19 cellular contexts compared by ENCODE assay signal in the genomic region with DNA sequence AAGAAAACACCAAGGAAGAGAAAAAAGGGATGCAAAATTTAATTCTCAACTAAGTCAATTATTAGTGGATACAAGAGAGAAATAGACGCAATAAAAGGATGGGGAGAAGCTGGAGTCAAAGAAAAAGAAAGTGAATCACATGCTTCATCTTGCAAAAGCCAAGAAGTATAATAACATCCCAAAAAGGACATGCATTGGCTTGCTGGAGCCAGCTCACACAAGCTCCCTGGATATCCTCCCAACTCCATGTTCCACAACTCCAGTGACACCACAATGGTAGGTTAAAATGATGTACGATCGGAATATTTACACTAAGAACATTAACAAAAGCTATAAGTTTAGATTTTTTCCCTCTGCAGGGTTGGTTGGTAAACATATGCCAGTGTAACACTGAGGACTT.
DNase-seq lines count a peak whose midpoint lies in the region; ATAC-seq, FAIRE-seq and TF ChIP-seq lines count a peak whose summit lies in the region.
"Had no signal": no experiment of that assay in that cellular context is flagged by ENCODE, and none has a peak within 500 bp of the region (broad histone marks: within the 10 kb centered on the region; RNA-seq: fewer than 3 reads in every experiment).

No MANE protein-coding gene starts in this region.

- H3K36me3 Mint-ChIP-seq in CD14-positive monocyte = no peaks in the 10 kb centered on the region

- no peaks in the 10 kb centered on the region for H3K27me3 ChIP-seq in stomach smooth muscle (ENCODE audit: control insufficient read depth in 1 of 2, insufficient read depth in 2 of 2, low read length in 2 of 2)
- H3K27me3 ChIP-seq: BE2C had no signal

- peak overlapping the region; percentile 19 for H3K27ac ChIP-seq in stomach smooth muscle (ENCODE audit: low read length)
- H3K27ac ChIP-seq: GM23248, HL-60 had no signal

- no peak overlapping the region for H3K4me3 Mint-ChIP-seq in CD14-positive monocyte
- H3K4me3 Mint-ChIP-seq: CD4-positive, alpha-beta T cell had no signal

- DNase-seq in H54 (ENCODE audit: insufficient read length, low spot score) (no peak), epithelial cell of esophagus (ENCODE audit: low read depth) (peak; percentile 71), CD14-positive monocyte (ENCODE audit: low spot score) (no peak)
- DNase-seq: ACHN; BE2C; C1 segment of cervical spinal cord; Caco-2; CD4-positive, alpha-beta T cell; DMS153; DMS79 treated with DMSO at 0.1 percent for 48 hours; GF-D8; GM23248; HCEC 1CT had no signal

- H3K4me3 ChIP-seq in epithelial cell of esophagus (ENCODE audit: low read length) = no peak overlapping the region
- peak overlapping the region in 1 of 2 donors; percentile 40 for H3K4me3 ChIP-seq in stomach smooth muscle (ENCODE audit: low read length in 2 of 2)
- H3K4me3 ChIP-seq: GM23248, K562 had no signal

- peaks cover 10% of the 10 kb centered on the region for H3K4me1 Mint-ChIP-seq in CD14-positive monocyte

- TF ChIP-seq CTCF in epithelial cell of esophagus (IDR thresholded peaks at IDR 0.05; ENCODE audit: insufficient read depth, low read depth, low read length, missing control alignments) (no peak), CD14-positive monocyte (IDR thresholded peaks at IDR 0.05) (no peak)

- no peak for TF ChIP-seq POLR2A in H54 (IDR thresholded peaks at IDR 0.05; ENCODE audit: low read depth, low read length)

- H3K9me3 Mint-ChIP-seq in CD14-positive monocyte = peaks cover 0 to 3% (median 0%) of the 10 kb centered on the region in 7 donors
- H3K9me3 Mint-ChIP-seq: CD4-positive, alpha-beta T cell had no signal

- no peaks in the 10 kb centered on the region for H3K9me3 ChIP-seq in stomach smooth muscle (ENCODE audit: control insufficient read depth in 2 of 2, low read length in 2 of 2)
- H3K9me3 ChIP-seq: BE2C, Caco-2 had no signal

- peak overlapping the region in 1 of 7 donors; percentile 52 for H3K27ac Mint-ChIP-seq in CD14-positive monocyte
- H3K27ac Mint-ChIP-seq: CD4-positive, alpha-beta T cell had no signal

- H3K36me3 ChIP-seq in stomach smooth muscle (ENCODE audit: control insufficient read depth in 2 of 2, insufficient read depth in 2 of 2, low read length in 2 of 2) = no peaks in the 10 kb centered on the region
- H3K36me3 ChIP-seq: BE2C had no signal

- FAIRE-seq in H54 (lab: Jason Lieb, UNC) = peak; percentile 50
- FAIRE-seq: A204.1, K562 had no signal

- H3K4me1 ChIP-seq in stomach smooth muscle (ENCODE audit: control insufficient read depth, insufficient read depth, low read length) = peaks cover 6% of the 10 kb centered on the region

- no peak overlapping the region for H3K9ac ChIP-seq in stomach smooth muscle (ENCODE audit: low read length in 2 of 2)
- H3K9ac ChIP-seq: GM23248 had no signal

- ATAC-seq in GM18502 (IDR thresholded peaks at IDR 0.05; ENCODE audit: poor library complexity, unreplicated experiment) = no peak
- ATAC-seq in GM18511 (IDR thresholded peaks at IDR 0.05; ENCODE audit: unreplicated experiment) = no peak
- ATAC-seq: K562 had no signal

- intact Hi-C loops in CD14-positive monocyte (cut with micrococcal nuclease) = no loop called here

- peaks cover 0 to 2% (median 0%) of the 10 kb centered on the region in 3 donors for H3K27me3 Mint-ChIP-seq in CD14-positive monocyte (ENCODE audit: low read depth in 3 of 3)
- H3K27me3 Mint-ChIP-seq: CD4-positive, alpha-beta T cell had no signal
